In the genomic region with DNA sequence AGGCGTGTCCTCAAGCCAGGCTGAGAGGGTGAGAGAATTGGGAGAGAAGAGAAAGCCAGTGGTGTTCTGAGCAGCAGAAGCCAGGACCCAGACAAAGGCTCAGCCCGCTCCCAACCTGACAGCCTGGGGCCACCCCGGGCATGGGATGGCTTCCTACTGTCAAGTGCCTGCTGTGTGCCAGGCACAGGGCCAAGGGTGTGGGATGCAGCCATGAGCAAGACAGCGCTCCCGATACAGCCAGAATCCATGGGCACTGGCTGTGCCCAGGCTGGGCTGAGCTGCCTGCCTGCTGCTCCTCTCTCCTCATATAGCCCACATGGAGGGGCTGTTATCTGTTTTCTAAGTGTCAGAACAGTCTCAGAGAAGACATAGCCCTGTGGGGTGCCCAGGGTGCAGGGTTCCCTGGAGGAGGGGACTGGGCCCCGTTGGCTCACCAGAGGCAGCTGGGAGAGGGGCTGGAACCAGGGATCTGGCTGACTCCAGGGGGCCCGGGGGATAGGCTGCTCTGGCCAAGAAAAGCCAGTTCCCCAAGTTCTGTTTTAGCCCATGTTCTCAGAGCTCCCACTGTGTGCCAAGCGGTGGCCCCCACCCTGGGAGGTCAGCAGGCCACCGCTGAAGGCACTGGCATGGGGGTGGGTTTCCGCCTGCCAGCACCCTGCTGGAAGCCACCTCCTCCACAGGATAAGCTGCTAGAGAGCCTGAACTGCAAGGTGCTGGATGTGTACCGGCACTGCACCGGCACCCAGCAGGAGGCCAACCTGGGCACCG, we compare ENCODE assay signal across 16 cellular contexts. TPM values are rescaled to one million over a fixed set of nuclear protein-coding genes. Genes with fewer than 3 reads are reported as not detected.
DNase-seq lines count a peak whose midpoint lies in the region; ATAC-seq and TF ChIP-seq lines count a peak whose summit lies in the region.
"Had no signal": no experiment of that assay in that cellular context is flagged by ENCODE, and none has a peak within 500 bp of the region (broad histone marks: within the 10 kb centered on the region; RNA-seq: fewer than 3 reads in every experiment).

No MANE protein-coding gene starts in this region.

- H3K4me1 Mint-ChIP-seq in activated CD8-positive, alpha-beta T cell treated with anti-CD3 and anti-CD28 coated beads, Interleukin-2, amount 10 ng/mL, durations not matched to agents 7 days and 5 days (ENCODE audit: low read depth), result no peaks in the 10 kb centered on the region
- H3K4me1 Mint-ChIP-seq in CD4-positive, alpha-beta T cell (ENCODE audit: low read depth), result no peaks in the 10 kb centered on the region

- H3K27ac ChIP-seq in HEK293 (ENCODE audit: extremely low read depth, low read depth, low read length), result no peak overlapping the region
- peak overlapping the region in 6 of 12 donors; percentile 1 to 68 (median 30) for H3K27ac ChIP-seq in heart left ventricle
- no peak overlapping the region for H3K27ac ChIP-seq in smooth muscle cell (ENCODE audit: low read depth)
- H3K27ac ChIP-seq in CD4-positive, alpha-beta T cell (ENCODE audit: low read depth, low read length), result no peak overlapping the region
- H3K27ac ChIP-seq: BLaER1, coronary artery, esophagus squamous epithelium, KMS-11, SJSA1 had no signal

- no peak for TF ChIP-seq CTCF in HEK293 (tag by site-specific recombination; IDR thresholded peaks at IDR 0.05)
- TF ChIP-seq CTCF in heart left ventricle (IDR thresholded peaks at IDR 0.05), result no peak
- no peak for TF ChIP-seq CTCF in smooth muscle cell (IDR thresholded peaks at IDR 0.05; ENCODE audit: borderline replicate concordance, insufficient read depth, poor library complexity, severe bottlenecking)
- TF ChIP-seq CTCF in CD4-positive, alpha-beta T cell (IDR thresholded peaks at IDR 0.05), result no peak

- DNase-seq in NCI-H2171 treated with DMSO at 0.1 percent for 48 hours (lab: John Stamatoyannopoulos, UW) (peak; percentile 16), heart left ventricle (peak; percentile 73 to 87 (median 79)), posterior vena cava (ENCODE audit: low spot score) (peak; percentile 78), smooth muscle cell (lab: John Stamatoyannopoulos, UW; ENCODE audit: unreplicated experiment) (no peak), NCI-H510A treated with DMSO at 0.1 percent for 48 hours (lab: John Stamatoyannopoulos, UW) (no peak)
- no peak for DNase-seq in activated CD8-positive, alpha-beta T cell treated with anti-CD3 and anti-CD28 coated beads, Interleukin-2, amount 10 ng/mL, durations not matched to agents 7 days and 5 days
- no peak for DNase-seq in CD4-positive, alpha-beta T cell
- DNase-seq: activated CD4-positive, alpha-beta T cell treated with anti-CD3 and anti-CD28 coated beads, Interleukin-2, amount 50 U/mL, for 1 hour; esophagus squamous epithelium; NCI-H187 treated with DMSO at 0.1 percent for 48 hours had no signal

- H3K27me3 Mint-ChIP-seq in activated CD8-positive, alpha-beta T cell treated with anti-CD3 and anti-CD28 coated beads, Interleukin-2, amount 10 ng/mL, durations not matched to agents 7 days and 5 days (ENCODE audit: low read depth), result no peaks in the 10 kb centered on the region
- no peaks in the 10 kb centered on the region for H3K27me3 Mint-ChIP-seq in CD4-positive, alpha-beta T cell

- 74 to 79% (median 76%) methylated on average over 10 to 13 of the region's 13 CpGs for WGBS in heart left ventricle, 4 donors
- WGBS in smooth muscle cell (ENCODE audit: low lambda C conversion rate), result 93% methylated on average over 13 of the region's 13 CpGs

- no peaks in the 10 kb centered on the region for H3K79me2 ChIP-seq in smooth muscle cell (ENCODE audit: low read depth)

- H2AFZ ChIP-seq in smooth muscle cell (ENCODE audit: low read depth), result no peak overlapping the region

- H3K4me2 ChIP-seq in smooth muscle cell, result no peak overlapping the region
- H3K4me2 ChIP-seq: BLaER1, KMS-11 had no signal

- CTCF ChIA-PET in HEK293 (lab: Yijun Ruan, JAX), result no interaction called here
- CTCF ChIA-PET in activated CD8-positive, alpha-beta T cell treated with anti-CD3 and anti-CD28 coated beads, Interleukin-2, amount 10 ng/mL, durations not matched to agents 7 days and 5 days (lab: Charles Lee), result no interaction called here
- CTCF ChIA-PET in CD4-positive, alpha-beta T cell (lab: Charles Lee), result no interaction called here

- TF ChIP-seq POLR2A in heart left ventricle (IDR thresholded peaks at IDR 0.05), result no peak

- POLR2A ChIA-PET in HEK293 (lab: Yijun Ruan, JAX), result no interaction called here
- POLR2A ChIA-PET in activated CD8-positive, alpha-beta T cell treated with anti-CD3 and anti-CD28 coated beads, Interleukin-2, amount 10 ng/mL, durations not matched to agents 7 days and 5 days (lab: Charles Lee), result no interaction called here
- POLR2A ChIA-PET in CD4-positive, alpha-beta T cell (lab: Charles Lee), result no interaction called here

- no peak overlapping the region for H3K9ac ChIP-seq in smooth muscle cell (ENCODE audit: low read depth)
- H3K9ac ChIP-seq: BLaER1, KMS-11 had no signal

- no peak overlapping the region for H3K4me3 Mint-ChIP-seq in activated CD8-positive, alpha-beta T cell treated with anti-CD3 and anti-CD28 coated beads, Interleukin-2, amount 10 ng/mL, durations not matched to agents 7 days and 5 days
- no peak overlapping the region for H3K4me3 Mint-ChIP-seq in CD4-positive, alpha-beta T cell

- H4K20me1 ChIP-seq in smooth muscle cell (ENCODE audit: low read depth), result no peaks in the 10 kb centered on the region
- H4K20me1 ChIP-seq: BLaER1 had no signal

- intact Hi-C loops in heart left ventricle (cut with DNase I), result no loop called here
- intact Hi-C loops in posterior vena cava (cut with DNase I), result loop anchor here in 1 of 2 donors (1.0 kb wide), 1 partner anchor 21 kb away; no protein-coding TSS in a partner anchor
- intact Hi-C loops in CD4-positive, alpha-beta T cell (cut with DNase I, micrococcal nuclease), result no loop called here

- H3K36me3 Mint-ChIP-seq in activated CD8-positive, alpha-beta T cell treated with anti-CD3 and anti-CD28 coated beads, Interleukin-2, amount 10 ng/mL, durations not matched to agents 7 days and 5 days (ENCODE audit: low read depth), result peaks cover 3% of the 10 kb centered on the region
- peaks cover 55% of the 10 kb centered on the region for H3K36me3 Mint-ChIP-seq in CD4-positive, alpha-beta T cell (ENCODE audit: low read depth)

- peaks cover 0 to 45% of the 10 kb centered on the region in 2 experiments; a peak in 1 of 3 replicates for H3K36me3 ChIP-seq in HEK293 (ENCODE audit: control insufficient read depth in 2 of 2, insufficient read depth in 1 of 2, low read length in 2 of 2)
- peaks cover 0 to 39% (median 28%) of the 10 kb centered on the region in 9 donors for H3K36me3 ChIP-seq in heart left ventricle
- no peaks in the 10 kb centered on the region for H3K36me3 ChIP-seq in smooth muscle cell (ENCODE audit: low read depth)
- H3K36me3 ChIP-seq: SJSA1 had no signal

- H3K4me1 ChIP-seq in HEK293 (ENCODE audit: control insufficient read depth, insufficient read depth, low read length) (no peaks in the 10 kb centered on the region), heart left ventricle (peaks cover 0 to 12% (median 4%) of the 10 kb centered on the region in 12 donors), smooth muscle cell (ENCODE audit: low read depth) (no peaks in the 10 kb centered on the region)
- H3K4me1 ChIP-seq: BLaER1, esophagus squamous epithelium had no signal

- no peaks in the 10 kb centered on the region for H3K9me3 ChIP-seq in HEK293 (ENCODE audit: control insufficient read depth, insufficient read depth, low read depth, low read length)
- H3K9me3 ChIP-seq in heart left ventricle, result peaks cover 0 to 31% (median 2%) of the 10 kb centered on the region in 12 donors
- no peaks in the 10 kb centered on the region for H3K9me3 ChIP-seq in smooth muscle cell (replicated peaks; ENCODE audit: low read depth)
- no peaks in the 10 kb centered on the region for H3K9me3 ChIP-seq in CD4-positive, alpha-beta T cell (ENCODE audit: control insufficient read depth, low read length)
- H3K9me3 ChIP-seq: BLaER1, SJSA1 had no signal

- H3K9me3 Mint-ChIP-seq in activated CD8-positive, alpha-beta T cell treated with anti-CD3 and anti-CD28 coated beads, Interleukin-2, amount 10 ng/mL, durations not matched to agents 7 days and 5 days (ENCODE audit: insufficient read depth), result no peaks in the 10 kb centered on the region
- H3K9me3 Mint-ChIP-seq in CD4-positive, alpha-beta T cell, result no peaks in the 10 kb centered on the region

- H3F3A ChIP-seq in smooth muscle cell (ENCODE audit: low read depth), result no peaks in the 10 kb centered on the region

- H3K27ac Mint-ChIP-seq in activated CD8-positive, alpha-beta T cell treated with anti-CD3 and anti-CD28 coated beads, Interleukin-2, amount 10 ng/mL, durations not matched to agents 7 days and 5 days, result no peak overlapping the region
- H3K27ac Mint-ChIP-seq in CD4-positive, alpha-beta T cell, result no peak overlapping the region

- peak; percentile 90 to 96 (median 92) for ATAC-seq in heart left ventricle
- no peak for ATAC-seq in activated CD8-positive, alpha-beta T cell treated with anti-CD3 and anti-CD28 coated beads, Interleukin-2, amount 10 ng/mL, durations not matched to agents 7 days and 5 days
- no peak for ATAC-seq in CD4-positive, alpha-beta T cell (ENCODE audit: poor library complexity)

- H3K4me3 ChIP-seq in HEK293 (ENCODE audit: low read depth, low read length), result no peak overlapping the region
- no peak overlapping the region for H3K4me3 ChIP-seq in heart left ventricle
- no peak overlapping the region for H3K4me3 ChIP-seq in smooth muscle cell
- H3K4me3 ChIP-seq: BLaER1, coronary artery, esophagus squamous epithelium, SJSA1 had no signal

- H3K27me3 ChIP-seq in heart left ventricle, result no peaks in the 10 kb centered on the region
- no peaks in the 10 kb centered on the region for H3K27me3 ChIP-seq in smooth muscle cell (ENCODE audit: low read depth)
- H3K27me3 ChIP-seq in CD4-positive, alpha-beta T cell (ENCODE audit: control insufficient read depth, insufficient read depth, low read length), result no peaks in the 10 kb centered on the region
- H3K27me3 ChIP-seq: BLaER1, esophagus squamous epithelium, SJSA1 had no signal

TF ChIP-seq in HEK293, 187 proteins besides CTCF, POLR2A, EP300 and RAD21 (continues in another document):
- TF ChIP-seq ZNF76 (tag by site-specific recombination; IDR thresholded peaks at IDR 0.05; ENCODE audit: borderline replicate concordance, low read depth) (no peak), BCL11A (tag by site-specific recombination; IDR thresholded peaks at IDR 0.05; ENCODE audit: low read depth) (no peak)

RNA-seq across cellular contexts. Expression of a gene that starts 39.0 kb away (rescaled TPM):
- total RNA-seq in heart left ventricle (not detected), posterior vena cava (not detected), smooth muscle cell (not detected in 2 replicates)
- polyA plus RNA-seq in heart left ventricle (not detected), smooth muscle cell (not detected in 2 replicates)
- total RNA-seq in activated CD8-positive, alpha-beta T cell treated with anti-CD3 and anti-CD28 coated beads, Interleukin-2, amount 10 ng/mL, durations not matched to agents 7 days and 5 days, result not detected
- total RNA-seq in CD4-positive, alpha-beta T cell, result not detected
- total RNA-seq: esophagus squamous epithelium, lung microvascular endothelial cell, SJSA1 had no signal

RNA-seq across cellular contexts. Expression of a gene that starts 42.0 kb away (rescaled TPM):
- total RNA-seq in heart left ventricle (10 to 100 TPM; 15.4 to 40.3 (median 20.2) TPM), posterior vena cava (10 to 100 TPM; 26.8 to 26.9 TPM), smooth muscle cell (18.8 and 20.4 TPM in 2 replicates)
- polyA plus RNA-seq in heart left ventricle (10 to 100 TPM in 1 of 2 donors, 1 to 10 TPM in 1; 8.7 to 10.9 TPM), smooth muscle cell (9.2 and 16.2 TPM in 2 replicates)
- 10 to 100 TPM; 26.6 to 27.3 TPM for total RNA-seq in activated CD8-positive, alpha-beta T cell treated with anti-CD3 and anti-CD28 coated beads, Interleukin-2, amount 10 ng/mL, durations not matched to agents 7 days and 5 days
- total RNA-seq in CD4-positive, alpha-beta T cell, result 10 to 100 TPM; 60.7 to 61.3 TPM

Comparison
In these comparisons a context has a peak if more than half of its experiments do, and no peak if none do; other contexts are left out.
1. DNase-seq: peak in NCI-H2171 treated with DMSO at 0.1 percent for 48 hours (single experiment), heart left ventricle (5 of 5) and posterior vena cava (single experiment); none in smooth muscle cell (single experiment), activated CD8-positive, alpha-beta T cell treated with anti-CD3 and anti-CD28 coated beads, Interleukin-2, amount 10 ng/mL, durations not matched to agents 7 days and 5 days (single experiment), NCI-H510A treated with DMSO at 0.1 percent for 48 hours (single experiment) and CD4-positive, alpha-beta T cell (0 of 10).
2. ATAC-seq: peak in heart left ventricle (4 of 4); none in activated CD8-positive, alpha-beta T cell treated with anti-CD3 and anti-CD28 coated beads, Interleukin-2, amount 10 ng/mL, durations not matched to agents 7 days and 5 days (single experiment) and CD4-positive, alpha-beta T cell (single experiment).